24 cellular contexts compared by ENCODE assay signal in genomic region chr10:115857856-115858255, GRCh38.
DNase-seq lines count a peak whose midpoint lies in the region; ATAC-seq and TF ChIP-seq lines count a peak whose summit lies in the region.
"Had no signal": no experiment of that assay in that cellular context is flagged by ENCODE, and none has a peak within 500 bp of the region (broad histone marks: within the 10 kb centered on the region; RNA-seq: fewer than 3 reads in every experiment).

No MANE protein-coding gene starts in this region.

- POLR2A ChIA-PET in activated CD8-positive, alpha-beta T cell treated with anti-CD3 and anti-CD28 coated beads for 36 hours (lab: Charles Lee): no interaction called here

- in situ Hi-C loops in GM23248 (cut with MboI): no loop called here

- no peaks in the 10 kb centered on the region for H4K20me1 ChIP-seq in GM23248 (ENCODE audit: insufficient read depth)

- H3K27ac Mint-ChIP-seq in activated CD8-positive, alpha-beta T cell treated with anti-CD3 and anti-CD28 coated beads for 36 hours: no peak overlapping the region
- H3K27ac Mint-ChIP-seq: activated CD4-positive, alpha-beta memory T cell treated with anti-CD3 and anti-CD28 coated beads, Interleukin-2, amount 10 ng/mL, durations not matched to agents 7 days and 5 days; effector memory CD8-positive, alpha-beta T cell had no signal

- peaks cover 2% of the 10 kb centered on the region for H3K27me3 Mint-ChIP-seq in activated CD8-positive, alpha-beta T cell treated with anti-CD3 and anti-CD28 coated beads for 36 hours
- H3K27me3 Mint-ChIP-seq: activated CD4-positive, alpha-beta memory T cell treated with anti-CD3 and anti-CD28 coated beads, Interleukin-2, amount 10 ng/mL, durations not matched to agents 7 days and 5 days; effector memory CD8-positive, alpha-beta T cell had no signal

- H3K4me1 Mint-ChIP-seq in activated CD8-positive, alpha-beta T cell treated with anti-CD3 and anti-CD28 coated beads for 36 hours (ENCODE audit: low read depth): no peaks in the 10 kb centered on the region
- H3K4me1 Mint-ChIP-seq: activated CD4-positive, alpha-beta memory T cell treated with anti-CD3 and anti-CD28 coated beads, Interleukin-2, amount 10 ng/mL, durations not matched to agents 7 days and 5 days had no signal

- no peak overlapping the region for H3K9ac ChIP-seq in GM23248

- no peak overlapping the region for H3K4me3 ChIP-seq in GM23248
- H3K4me3 ChIP-seq in choroid plexus epithelial cell (ENCODE audit: low read depth, low read length): no peak overlapping the region
- no peak overlapping the region for H3K4me3 ChIP-seq in BE2C (ENCODE audit: low read depth, low read length)
- H3K4me3 ChIP-seq in heart right ventricle: no peak overlapping the region
- H3K4me3 ChIP-seq: A549, coronary artery, left lung, SJSA1 had no signal

- H3F3A ChIP-seq in GM23248 (ENCODE audit: insufficient read depth): peaks cover 9% of the 10 kb centered on the region; the same call in 1 of the 2 replicates

- intact Hi-C loops in heart right ventricle (cut with DNase I): no loop called here
- intact Hi-C loops in activated CD8-positive, alpha-beta T cell treated with anti-CD3 and anti-CD28 coated beads for 36 hours (cut with micrococcal nuclease): no loop called here

- no peak overlapping the region for H2AFZ ChIP-seq in GM23248

- H3K36me3 ChIP-seq in GM23248 (ENCODE audit: low read depth): no peaks in the 10 kb centered on the region
- no peaks in the 10 kb centered on the region for H3K36me3 ChIP-seq in BE2C
- no peaks in the 10 kb centered on the region for H3K36me3 ChIP-seq in heart right ventricle
- H3K36me3 ChIP-seq: brain microvascular endothelial cell, left lung, SJSA1 had no signal

- ATAC-seq in heart right ventricle: no peak
- ATAC-seq in activated CD8-positive, alpha-beta T cell treated with anti-CD3 and anti-CD28 coated beads for 36 hours: no peak
- ATAC-seq: A549; effector memory CD8-positive, alpha-beta T cell; left lung had no signal

- WGBS in GM23248 (ENCODE audit: low coverage in 1 of 2, low lambda C conversion rate in 2 of 2, missing lambda C conversion rate in 2 of 2), 2 experiments: 65 to 68% methylated on average over 3 of the region's 3 CpGs
- WGBS in heart right ventricle, 2 donors: 83% methylated on average over 3 of the region's 3 CpGs

- no peaks in the 10 kb centered on the region for H3K36me3 Mint-ChIP-seq in activated CD8-positive, alpha-beta T cell treated with anti-CD3 and anti-CD28 coated beads for 36 hours (ENCODE audit: low read depth)

- TF ChIP-seq CTCF in choroid plexus epithelial cell (conservative IDR thresholded peaks at IDR 0.05; ENCODE audit: low read depth, low read length) (no peak), BE2C (IDR thresholded peaks at IDR 0.05; ENCODE audit: low read depth, low read length) (no peak), heart right ventricle (IDR thresholded peaks at IDR 0.05) (no peak)
- TF ChIP-seq CTCF in activated CD8-positive, alpha-beta T cell treated with anti-CD3 and anti-CD28 coated beads for 36 hours (IDR thresholded peaks at IDR 0.05): no peak

- H3K27ac ChIP-seq in GM23248 (no peak overlapping the region), heart right ventricle (no peak overlapping the region)
- H3K27ac ChIP-seq: A549, brain microvascular endothelial cell, C4-2B, coronary artery, left lung, SJSA1 had no signal

- H3K4me2 ChIP-seq in GM23248 (ENCODE audit: unreplicated experiment): no peak overlapping the region
- H3K4me2 ChIP-seq: A549 had no signal

- no peak overlapping the region for H3K4me3 Mint-ChIP-seq in activated CD8-positive, alpha-beta T cell treated with anti-CD3 and anti-CD28 coated beads for 36 hours
- H3K4me3 Mint-ChIP-seq: activated CD4-positive, alpha-beta memory T cell treated with anti-CD3 and anti-CD28 coated beads, Interleukin-2, amount 10 ng/mL, durations not matched to agents 7 days and 5 days; effector memory CD8-positive, alpha-beta T cell had no signal

- H3K27me3 ChIP-seq in GM23248 (replicated peaks; ENCODE audit: insufficient read depth) (no peaks in the 10 kb centered on the region), BE2C (no peaks in the 10 kb centered on the region), heart right ventricle (no peaks in the 10 kb centered on the region)
- H3K27me3 ChIP-seq: brain microvascular endothelial cell, left lung, SJSA1 had no signal

- DNase-seq in AG08395 (ENCODE audit: low spot score) (peak; percentile 55), GM23248 (peak; percentile 52), choroid plexus epithelial cell (ENCODE audit: low read depth) (peak; percentile 63), glomerular visceral epithelial cell (ENCODE audit: extremely low spot score) (peak; percentile 33), BE2C (no peak), heart right ventricle (no peak)
- no peak for DNase-seq in activated CD8-positive, alpha-beta T cell treated with anti-CD3 and anti-CD28 coated beads for 36 hours
- no peak for DNase-seq in activated effector memory CD4-positive, alpha-beta T cell treated with Interleukin-2 at 50 U/mL for 16 hours
- DNase-seq: activated CD4-positive, alpha-beta memory T cell treated with anti-CD3 and anti-CD28 coated beads, Interleukin-2, amount 10 ng/mL, durations not matched to agents 7 days and 5 days; activated effector memory CD4-positive, alpha-beta T cell treated with anti-CD3 and anti-CD28 coated beads, Interleukin-2, amount 50 U/mL, for 16 hours; activated T-cell treated with anti-CD3 and anti-CD28 coated beads for 4 hours; brain microvascular endothelial cell; effector memory CD8-positive, alpha-beta T cell; left lung; NCI-H1105; NCI-H2029; NCI-H69; small intestine; stimulated activated CD4-positive, alpha-beta T cell treated with anti-CD3 and anti-CD28 coated beads, Interleukin-1b, Interleukin-23, amount 100 ng/mL, for 48 hours; T-helper 1 cell had no signal

- H3K4me1 ChIP-seq in GM23248 (ENCODE audit: insufficient read depth) (peaks cover 33% of the 10 kb centered on the region), BE2C (no peaks in the 10 kb centered on the region), heart right ventricle (no peaks in the 10 kb centered on the region)
- H3K4me1 ChIP-seq: left lung had no signal

- no peaks in the 10 kb centered on the region for H3K9me3 Mint-ChIP-seq in activated CD8-positive, alpha-beta T cell treated with anti-CD3 and anti-CD28 coated beads for 36 hours

- no peaks in the 10 kb centered on the region for H3K79me2 ChIP-seq in GM23248 (ENCODE audit: insufficient read depth)

- H3K9me3 ChIP-seq in GM23248 (ENCODE audit: low read depth): no peaks in the 10 kb centered on the region
- no peaks in the 10 kb centered on the region for H3K9me3 ChIP-seq in BE2C
- H3K9me3 ChIP-seq in heart right ventricle: no peaks in the 10 kb centered on the region
- H3K9me3 ChIP-seq: A549, left lung, SJSA1 had no signal

- H3K9me2 ChIP-seq in GM23248 (ENCODE audit: insufficient read depth): no peaks in the 10 kb centered on the region

- CTCF ChIA-PET in activated CD8-positive, alpha-beta T cell treated with anti-CD3 and anti-CD28 coated beads for 36 hours (lab: Charles Lee): no interaction called here

Comparison
In these comparisons a context has a peak if more than half of its experiments do, and no peak if none do; other contexts are left out.
1. DNase-seq: peak in AG08395 (single experiment), GM23248 (single experiment), choroid plexus epithelial cell (single experiment) and glomerular visceral epithelial cell (single experiment); none in BE2C (single experiment), heart right ventricle (0 of 2), activated CD8-positive, alpha-beta T cell treated with anti-CD3 and anti-CD28 coated beads for 36 hours (single experiment) and activated effector memory CD4-positive, alpha-beta T cell treated with Interleukin-2 at 50 U/mL for 16 hours (single experiment).